ENCODE assay signal across 10 cellular contexts in genomic region chr12:31875609-31875964, GRCh38.
DNase-seq lines count a peak whose midpoint lies in the region; ATAC-seq and TF ChIP-seq lines count a peak whose summit lies in the region.
"Had no signal": no experiment of that assay in that cellular context is flagged by ENCODE, and none has a peak within 500 bp of the region (broad histone marks: within the 10 kb centered on the region; RNA-seq: fewer than 3 reads in every experiment).

No MANE protein-coding gene starts in this region.

- H3K9me2 ChIP-seq in DOHH2 (replicated peaks; ENCODE audit: control insufficient read depth, low read length), result no peaks in the 10 kb centered on the region

- TF ChIP-seq CTCF in DOHH2 (IDR thresholded peaks at IDR 0.05; ENCODE audit: low read depth, low read length, poor library complexity, severe bottlenecking) (no peak), mesothelial cell of epicardium (IDR thresholded peaks at IDR 0.05; ENCODE audit: unreplicated experiment) (no peak), RWPE1 (conservative IDR thresholded peaks at IDR 0.05; ENCODE audit: low read depth) (no peak), mucosa of descending colon (IDR thresholded peaks at IDR 0.05) (no peak)

- POLR2A ChIA-PET in RWPE1 (lab: Yijun Ruan, JAX; ENCODE audit: low non-redundant PET), result no interaction called here

- peak overlapping the region; percentile 59 for H3K4me2 ChIP-seq in DOHH2 (ENCODE audit: low read length)

- H3K36me3 Mint-ChIP-seq in activated naive CD8-positive, alpha-beta T cell, result peaks cover 9% of the 10 kb centered on the region
- peaks cover 7% of the 10 kb centered on the region for H3K36me3 Mint-ChIP-seq in mesothelial cell of epicardium

- H3K27ac Mint-ChIP-seq in activated naive CD8-positive, alpha-beta T cell, result peak overlapping the region; percentile 100
- peak overlapping the region; percentile 79 for H3K27ac Mint-ChIP-seq in mesothelial cell of epicardium

- no peaks in the 10 kb centered on the region for H4K20me1 ChIP-seq in DOHH2 (ENCODE audit: control insufficient read depth, insufficient read depth, low read depth, low read length)

- intact Hi-C loops in mucosa of descending colon (cut with DNase I, micrococcal nuclease), result no loop called here

- H3K9me3 Mint-ChIP-seq in activated naive CD8-positive, alpha-beta T cell (ENCODE audit: low read depth), result peaks cover 11% of the 10 kb centered on the region
- H3K9me3 Mint-ChIP-seq in mesothelial cell of epicardium, result peaks cover 13% of the 10 kb centered on the region

- peak overlapping the region; percentile 92 for H2AFZ ChIP-seq in ACC112 (ENCODE audit: low read length, unreplicated experiment)

- H3K4me3 ChIP-seq in ACC112 (ENCODE audit: low read depth, low read length) (no peak overlapping the region), DOHH2 (ENCODE audit: low read length) (peak overlapping the region; percentile 31; the same call in 1 of the 2 replicates), mucosa of descending colon (no peak overlapping the region)
- H3K4me3 ChIP-seq: right lobe of liver had no signal

- no peaks in the 10 kb centered on the region for H3K9me3 ChIP-seq in DOHH2 (ENCODE audit: control insufficient read depth, insufficient read depth, low read length)
- H3K9me3 ChIP-seq in mucosa of descending colon, result no peaks in the 10 kb centered on the region
- H3K9me3 ChIP-seq: right lobe of liver had no signal

- peaks cover 7% of the 10 kb centered on the region for H3F3A ChIP-seq in DOHH2 (ENCODE audit: control insufficient read depth, insufficient read depth)

- DNase-seq in mesothelial cell of epicardium (ENCODE audit: low spot score in 2 of 2, unreplicated experiment in 2 of 2) (no peak), NCI-H2107 treated with DMSO at 0.1 percent for 48 hours (lab: John Stamatoyannopoulos, UW; ENCODE audit: unreplicated experiment) (no peak), RWPE1 (ENCODE audit: low spot score) (no peak), mucosa of descending colon (no peak)
- DNase-seq: NCI-H1694 treated with DMSO at 0.1 percent for 48 hours had no signal

- H3K4me3 Mint-ChIP-seq in activated naive CD8-positive, alpha-beta T cell, result no peak overlapping the region
- H3K4me3 Mint-ChIP-seq in mesothelial cell of epicardium, result no peak overlapping the region

- CTCF ChIA-PET in RWPE1 (lab: Yijun Ruan, JAX), result no interaction called here

- no peaks in the 10 kb centered on the region for H3K27me3 Mint-ChIP-seq in activated naive CD8-positive, alpha-beta T cell
- H3K27me3 Mint-ChIP-seq in mesothelial cell of epicardium (ENCODE audit: low read depth), result no peaks in the 10 kb centered on the region

- peaks cover 52% of the 10 kb centered on the region for H3K4me1 Mint-ChIP-seq in activated naive CD8-positive, alpha-beta T cell (ENCODE audit: low read depth)
- H3K4me1 Mint-ChIP-seq in mesothelial cell of epicardium, result peaks cover 38% of the 10 kb centered on the region

- H3K27ac ChIP-seq in ACC112 (ENCODE audit: low read depth, low read length), result no peak overlapping the region
- peak overlapping the region; percentile 84 for H3K27ac ChIP-seq in DOHH2 (ENCODE audit: low read depth, low read length)
- H3K27ac ChIP-seq in RWPE1, result no peak overlapping the region

- H3K79me2 ChIP-seq in ACC112 (ENCODE audit: control insufficient read depth, insufficient read depth, low read length, unreplicated experiment) (no peaks in the 10 kb centered on the region), DOHH2 (ENCODE audit: control insufficient read depth, low read length) (peaks cover 54% of the 10 kb centered on the region)

- H3K4me1 ChIP-seq in ACC112 (ENCODE audit: control insufficient read depth, insufficient read depth, low read length, unreplicated experiment) (no peaks in the 10 kb centered on the region), DOHH2 (ENCODE audit: control insufficient read depth, low read length) (peaks cover 67% of the 10 kb centered on the region), mucosa of descending colon (ENCODE audit: low read depth) (no peaks in the 10 kb centered on the region)

- ATAC-seq in HG03025 (IDR thresholded peaks at IDR 0.05; ENCODE audit: low FRiP score, unreplicated experiment) (no peak), mucosa of descending colon (no peak)

- no peaks in the 10 kb centered on the region for H3K27me3 ChIP-seq in ACC112 (ENCODE audit: insufficient read depth, low read length)
- no peaks in the 10 kb centered on the region for H3K27me3 ChIP-seq in DOHH2 (ENCODE audit: control insufficient read depth, low read length)
- H3K27me3 ChIP-seq: right lobe of liver had no signal

- H3K36me3 ChIP-seq in ACC112 (ENCODE audit: insufficient read depth, low read length) (no peaks in the 10 kb centered on the region), DOHH2 (ENCODE audit: control insufficient read depth, low read length) (peaks cover 59% of the 10 kb centered on the region), mucosa of descending colon (ENCODE audit: low read depth) (no peaks in the 10 kb centered on the region)
- H3K36me3 ChIP-seq: right lobe of liver had no signal
